16 cellular contexts compared by ENCODE assay signal in genomic region chr1:175900171-175900570, GRCh38.
DNase-seq lines count a peak whose midpoint lies in the region; TF ChIP-seq lines count a peak whose summit lies in the region.
"Had no signal": no experiment of that assay in that cellular context is flagged by ENCODE, and none has a peak within 500 bp of the region (broad histone marks: within the 10 kb centered on the region; RNA-seq: fewer than 3 reads in every experiment).

No MANE protein-coding gene starts in this region.

- TF ChIP-seq CTCF in fibroblast of mammary gland (conservative IDR thresholded peaks at IDR 0.05; ENCODE audit: control insufficient read depth, insufficient read depth, low read depth, low read length) (no peak), osteocyte (IDR thresholded peaks at IDR 0.05) (no peak)

- intact Hi-C loops in activated T-helper 1 cell treated with anti-CD3 and anti-CD28 coated beads, Interleukin-12 subunit alpha, Interleukin-12 subunit beta, Interleukin-2, Interleukin-4 antibody, amounts not matched to agents 30 ng/mL and 10 ng/mL and 1 ng/mL, durations not matched to agents 14 hours and 24 hours and 36 hours (cut with micrococcal nuclease), result no loop called here

- no peaks in the 10 kb centered on the region for H3K9me3 Mint-ChIP-seq in osteocyte (ENCODE audit: unreplicated experiment)
- H3K9me3 Mint-ChIP-seq in activated T-helper 1 cell treated with anti-CD3 and anti-CD28 coated beads, Interleukin-12 subunit alpha, Interleukin-12 subunit beta, Interleukin-2, Interleukin-4 antibody, amounts not matched to agents 30 ng/mL and 10 ng/mL and 1 ng/mL, durations not matched to agents 14 hours and 24 hours and 36 hours, result peaks cover 4% of the 10 kb centered on the region
- H3K9me3 Mint-ChIP-seq: HFFc6 had no signal

- H3K36me3 Mint-ChIP-seq in osteocyte (ENCODE audit: unreplicated experiment), result peaks cover 13% of the 10 kb centered on the region
- no peaks in the 10 kb centered on the region for H3K36me3 Mint-ChIP-seq in activated T-helper 1 cell treated with anti-CD3 and anti-CD28 coated beads, Interleukin-12 subunit alpha, Interleukin-12 subunit beta, Interleukin-2, Interleukin-4 antibody, amounts not matched to agents 30 ng/mL and 10 ng/mL and 1 ng/mL, durations not matched to agents 14 hours and 24 hours and 36 hours (ENCODE audit: low read depth)

- DNase-seq in activated CD8-positive, alpha-beta memory T cell treated with anti-CD3 and anti-CD28 coated beads for 24 hours, result peak; percentile 13
- no peak for DNase-seq in activated CD8-positive, alpha-beta memory T cell treated with anti-CD3 and anti-CD28 coated beads, Interleukin-2, amount 50 U/mL, for 4 hours
- DNase-seq in amniotic epithelial cell (ENCODE audit: low read depth) (peak; percentile 14), fibroblast of mammary gland (ENCODE audit: low read depth) (peak; percentile 14), osteocyte (ENCODE audit: extremely low spot score, unreplicated experiment) (peak; percentile 49), amygdala (lab: John Stamatoyannopoulos, UW) (no peak), DMS79 treated with DMSO at 0.1 percent for 48 hours (lab: John Stamatoyannopoulos, UW) (no peak)
- no peak for DNase-seq in activated T-helper 1 cell treated with anti-CD3 and anti-CD28 coated beads, Interleukin-12 subunit alpha, Interleukin-12 subunit beta, Interleukin-2, Interleukin-4 antibody, amounts not matched to agents 30 ng/mL and 10 ng/mL and 1 ng/mL, durations not matched to agents 14 hours and 24 hours and 36 hours (ENCODE audit: low spot score)
- DNase-seq: AML-193; Calu3; CD8-positive, alpha-beta memory T cell; DMS 273 treated with DMSO at 0.1 percent for 48 hours; GDM1; HCEC 1CT; HFFc6 had no signal

- H3K27ac Mint-ChIP-seq in osteocyte (ENCODE audit: unreplicated experiment), result no peak overlapping the region
- no peak overlapping the region for H3K27ac Mint-ChIP-seq in activated T-helper 1 cell treated with anti-CD3 and anti-CD28 coated beads, Interleukin-12 subunit alpha, Interleukin-12 subunit beta, Interleukin-2, Interleukin-4 antibody, amounts not matched to agents 30 ng/mL and 10 ng/mL and 1 ng/mL, durations not matched to agents 14 hours and 24 hours and 36 hours
- H3K27ac Mint-ChIP-seq: HFFc6 had no signal

- no peak overlapping the region for H3K4me3 Mint-ChIP-seq in osteocyte (ENCODE audit: unreplicated experiment)
- no peak overlapping the region for H3K4me3 Mint-ChIP-seq in activated T-helper 1 cell treated with anti-CD3 and anti-CD28 coated beads, Interleukin-12 subunit alpha, Interleukin-12 subunit beta, Interleukin-2, Interleukin-4 antibody, amounts not matched to agents 30 ng/mL and 10 ng/mL and 1 ng/mL, durations not matched to agents 14 hours and 24 hours and 36 hours
- H3K4me3 Mint-ChIP-seq: CD8-positive, alpha-beta memory T cell; HFFc6 had no signal

- H3K4me3 ChIP-seq in fibroblast of mammary gland (ENCODE audit: control insufficient read depth, low read depth, low read length), result no peak overlapping the region
- H3K4me3 ChIP-seq: BLaER1 had no signal

- H3K27me3 Mint-ChIP-seq in osteocyte (ENCODE audit: unreplicated experiment), result no peaks in the 10 kb centered on the region
- H3K27me3 Mint-ChIP-seq in activated T-helper 1 cell treated with anti-CD3 and anti-CD28 coated beads, Interleukin-12 subunit alpha, Interleukin-12 subunit beta, Interleukin-2, Interleukin-4 antibody, amounts not matched to agents 30 ng/mL and 10 ng/mL and 1 ng/mL, durations not matched to agents 14 hours and 24 hours and 36 hours (ENCODE audit: insufficient read depth), result no peaks in the 10 kb centered on the region
- H3K27me3 Mint-ChIP-seq: CD8-positive, alpha-beta memory T cell had no signal

- H3K4me1 Mint-ChIP-seq in osteocyte (ENCODE audit: unreplicated experiment), result no peaks in the 10 kb centered on the region
- no peaks in the 10 kb centered on the region for H3K4me1 Mint-ChIP-seq in activated T-helper 1 cell treated with anti-CD3 and anti-CD28 coated beads, Interleukin-12 subunit alpha, Interleukin-12 subunit beta, Interleukin-2, Interleukin-4 antibody, amounts not matched to agents 30 ng/mL and 10 ng/mL and 1 ng/mL, durations not matched to agents 14 hours and 24 hours and 36 hours (ENCODE audit: low read depth)
- H3K4me1 Mint-ChIP-seq: CD8-positive, alpha-beta memory T cell had no signal

Comparison
In these comparisons a context has a peak if more than half of its experiments do, and no peak if none do; other contexts are left out.
1. DNase-seq: peak in activated CD8-positive, alpha-beta memory T cell treated with anti-CD3 and anti-CD28 coated beads for 24 hours (single experiment), amniotic epithelial cell (single experiment), fibroblast of mammary gland (single experiment) and osteocyte (single experiment); none in activated CD8-positive, alpha-beta memory T cell treated with anti-CD3 and anti-CD28 coated beads, Interleukin-2, amount 50 U/mL, for 4 hours (single experiment), amygdala (0 of 56), activated T-helper 1 cell treated with anti-CD3 and anti-CD28 coated beads, Interleukin-12 subunit alpha, Interleukin-12 subunit beta, Interleukin-2, Interleukin-4 antibody, amounts not matched to agents 30 ng/mL and 10 ng/mL and 1 ng/mL, durations not matched to agents 14 hours and 24 hours and 36 hours (single experiment) and DMS79 treated with DMSO at 0.1 percent for 48 hours (single experiment).